ENCODE assay signal across 20 cellular contexts in the genomic region with DNA sequence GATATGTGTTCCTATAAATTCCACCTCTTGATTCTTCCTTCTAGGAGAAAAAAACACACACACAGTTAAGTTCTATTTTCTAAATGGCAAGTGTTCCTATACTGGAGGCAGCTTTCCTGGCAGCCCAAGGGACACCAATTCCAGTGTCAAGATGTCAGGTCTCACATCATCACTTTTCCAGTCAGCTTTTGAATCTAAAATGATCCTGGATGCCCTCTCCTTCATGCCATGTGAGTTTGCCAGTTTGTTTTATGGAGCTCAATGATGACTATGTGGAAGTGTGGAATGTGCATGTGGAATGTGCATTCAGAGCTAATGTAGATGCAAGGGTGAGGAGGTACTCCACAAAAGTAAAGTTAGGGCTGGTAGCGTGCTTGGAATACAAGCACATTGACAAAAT.
"Had no signal": no experiment of that assay in that cellular context is flagged by ENCODE, and none has a peak within 500 bp of the region (broad histone marks: within the 10 kb centered on the region; RNA-seq: fewer than 3 reads in every experiment).

No MANE protein-coding gene starts in this region.

- H3K27ac Mint-ChIP-seq: mesothelial cell of epicardium; naive B cell; natural killer cell treated with Interleukin-12 subunit alpha and Interleukin-12 subunit beta and Interleukin-15 and Interleukin-18, amount 100 ng/mL, for 72 hours; progenitor cell of endocrine pancreas; stimulated activated memory B cell treated with anti-CD40 and anti-IgM and Interleukin-4, amounts not matched to agents 10 μg/mL and 1 μg/mL and 100 μg/mL, for 72 hours; stimulated activated naive CD8-positive, alpha-beta T cell treated with anti-CD3 and anti-CD28 coated beads, Interleukin-15, amount 100 ng/mL, for 72 hours; type B pancreatic cell had no signal

- H3K4me1 Mint-ChIP-seq: mesothelial cell of epicardium; naive B cell; stimulated activated memory B cell treated with anti-CD40 and anti-IgM and Interleukin-4, amounts not matched to agents 10 μg/mL and 1 μg/mL and 100 μg/mL, for 72 hours; stimulated activated naive CD8-positive, alpha-beta T cell treated with anti-CD3 and anti-CD28 coated beads, Interleukin-15, amount 100 ng/mL, for 72 hours had no signal

- H3K27me3 Mint-ChIP-seq: naive B cell; natural killer cell treated with Interleukin-12 subunit alpha and Interleukin-12 subunit beta and Interleukin-15 and Interleukin-18, amount 100 ng/mL, for 72 hours; progenitor cell of endocrine pancreas; stimulated activated memory B cell treated with anti-CD40 and anti-IgM and Interleukin-4, amounts not matched to agents 10 μg/mL and 1 μg/mL and 100 μg/mL, for 72 hours; stimulated activated naive CD8-positive, alpha-beta T cell treated with anti-CD3 and anti-CD28 coated beads, Interleukin-15, amount 100 ng/mL, for 72 hours; type B pancreatic cell had no signal

- H3K36me3 Mint-ChIP-seq: mesothelial cell of epicardium; naive B cell; natural killer cell treated with Interleukin-12 subunit alpha and Interleukin-12 subunit beta and Interleukin-15 and Interleukin-18, amount 100 ng/mL, for 72 hours; stimulated activated memory B cell treated with anti-CD40 and anti-IgM and Interleukin-4, amounts not matched to agents 10 μg/mL and 1 μg/mL and 100 μg/mL, for 72 hours; type B pancreatic cell had no signal

- H3K4me3 Mint-ChIP-seq: mesothelial cell of epicardium; naive B cell; natural killer cell treated with Interleukin-12 subunit alpha and Interleukin-12 subunit beta and Interleukin-15 and Interleukin-18, amount 100 ng/mL, for 72 hours; stimulated activated memory B cell treated with anti-CD40 and anti-IgM and Interleukin-4, amounts not matched to agents 10 μg/mL and 1 μg/mL and 100 μg/mL, for 72 hours; stimulated activated naive CD8-positive, alpha-beta T cell treated with anti-CD3 and anti-CD28 coated beads, Interleukin-15, amount 100 ng/mL, for 72 hours; type B pancreatic cell had no signal

- H3K9me3 Mint-ChIP-seq: mesothelial cell of epicardium; stimulated activated memory B cell treated with anti-CD40 and anti-IgM and Interleukin-4, amounts not matched to agents 10 μg/mL and 1 μg/mL and 100 μg/mL, for 72 hours; type B pancreatic cell had no signal

- ATAC-seq: left lobe of liver; natural killer cell treated with Interleukin-12 subunit alpha and Interleukin-12 subunit beta and Interleukin-15 and Interleukin-18, amount 100 ng/mL, for 72 hours; right lobe of liver; stimulated activated memory B cell treated with anti-CD40 and anti-IgM and Interleukin-4, amounts not matched to agents 10 μg/mL and 1 μg/mL and 100 μg/mL, for 72 hours; stimulated activated naive CD8-positive, alpha-beta T cell treated with anti-CD3 and anti-CD28 coated beads, Interleukin-15, amount 100 ng/mL, for 72 hours had no signal

- DNase-seq: heart right ventricle; mesendoderm; naive B cell; ovary; retina; right lobe of liver; stimulated activated CD4-positive, alpha-beta T cell treated with anti-CD3 and anti-CD28 coated beads, Interleukin-1b, Interleukin-23, amount 100 ng/mL, for 48 hours; stimulated activated CD4-positive, alpha-beta T cell treated with anti-CD3 and anti-CD28 coated beads, Interleukin-2, amount 100 ng/mL, for 48 hours; stimulated activated CD4-positive, alpha-beta T cell treated with anti-CD3 and anti-CD28 coated beads, Interleukin-4, amount 100 ng/mL, for 4 hours; stimulated activated CD8-positive, alpha-beta memory T cell treated with anti-CD3 and anti-CD28 coated beads, Interleukin-4, amount 100 ng/mL, for 48 hours; stimulated activated naive CD4-positive, alpha-beta T cell treated with Interleukin-2 at 50 U/mL for 16 hours; stimulated activated naive CD8-positive, alpha-beta T cell treated with anti-CD3 and anti-CD28 coated beads, Interleukin-15, amount 100 ng/mL, for 72 hours; substantia nigra; uterus had no signal
